Comparison of ENCODE assay signal across 28 cellular contexts in the genomic region with DNA sequence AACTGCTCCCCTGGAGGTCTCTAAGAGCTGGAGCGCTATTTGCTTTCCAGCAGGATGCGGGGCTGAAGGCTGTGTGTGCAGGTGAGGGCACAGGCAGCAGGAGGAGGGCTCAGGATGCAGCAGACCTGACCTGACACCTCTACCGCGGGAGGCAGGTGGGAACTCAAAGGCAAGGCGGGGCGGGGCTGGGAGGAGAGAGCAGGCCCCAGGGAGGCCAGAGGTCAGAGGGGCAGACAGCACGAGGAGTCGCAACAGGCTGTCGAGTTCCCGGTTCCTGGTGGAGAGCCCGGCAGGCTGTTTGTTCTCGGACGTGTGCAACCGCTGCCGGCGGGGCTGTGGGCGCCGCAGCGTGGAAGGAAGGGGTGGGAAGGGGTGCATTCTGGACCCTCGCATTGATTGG. TPM values are rescaled to one million over a fixed set of nuclear protein-coding genes. Genes with fewer than 3 reads are reported as not detected.
DNase-seq lines count a peak whose midpoint lies in the region; ATAC-seq and TF ChIP-seq lines count a peak whose summit lies in the region.
"Had no signal": no experiment of that assay in that cellular context is flagged by ENCODE, and none has a peak within 500 bp of the region (broad histone marks: within the 10 kb centered on the region; RNA-seq: fewer than 3 reads in every experiment).

No MANE protein-coding gene starts in this region.

- H3K27ac ChIP-seq in upper lobe of right lung = no peak overlapping the region
- H3K27ac ChIP-seq: epithelial cell of prostate, KMS-11, right lobe of liver, SJCRH30 had no signal

- no peak overlapping the region for H3K27ac Mint-ChIP-seq in activated naive CD4-positive, alpha-beta T cell treated with anti-CD3 and anti-CD28 coated beads, Interleukin-2, amount 10 ng/mL, durations not matched to agents 7 days and 5 days
- H3K27ac Mint-ChIP-seq: progenitor cell of endocrine pancreas had no signal

- no peaks in the 10 kb centered on the region for H3K36me3 Mint-ChIP-seq in activated naive CD4-positive, alpha-beta T cell treated with anti-CD3 and anti-CD28 coated beads, Interleukin-2, amount 10 ng/mL, durations not matched to agents 7 days and 5 days

- no peaks in the 10 kb centered on the region for H3K4me1 Mint-ChIP-seq in activated naive CD4-positive, alpha-beta T cell treated with anti-CD3 and anti-CD28 coated beads, Interleukin-2, amount 10 ng/mL, durations not matched to agents 7 days and 5 days

- peak; percentile 62 for ATAC-seq in upper lobe of right lung

- CTCF ChIA-PET in activated naive CD4-positive, alpha-beta T cell treated with anti-CD3 and anti-CD28 coated beads, Interleukin-2, amount 10 ng/mL, durations not matched to agents 7 days and 5 days (lab: Charles Lee) = interaction anchor here (2.7 to 4.0 kb wide), 2 partner anchors 11 to 123 kb away, joined by 15 read pairs; no protein-coding TSS in a partner anchor

- no peak overlapping the region for H3K4me3 Mint-ChIP-seq in activated naive CD4-positive, alpha-beta T cell treated with anti-CD3 and anti-CD28 coated beads, Interleukin-2, amount 10 ng/mL, durations not matched to agents 7 days and 5 days

- H3K4me3 ChIP-seq in upper lobe of right lung = no peak overlapping the region
- H3K4me3 ChIP-seq: right lobe of liver, SJCRH30 had no signal

- no peaks in the 10 kb centered on the region for H3K9me3 Mint-ChIP-seq in activated naive CD4-positive, alpha-beta T cell treated with anti-CD3 and anti-CD28 coated beads, Interleukin-2, amount 10 ng/mL, durations not matched to agents 7 days and 5 days

- no peaks in the 10 kb centered on the region for H3K9me3 ChIP-seq in upper lobe of right lung
- H3K9me3 ChIP-seq: right lobe of liver, SJCRH30 had no signal

- TF ChIP-seq CTCF in upper lobe of right lung (IDR thresholded peaks at IDR 0.05) = no peak

- peaks cover 55% of the 10 kb centered on the region for H3K27me3 ChIP-seq in upper lobe of right lung
- H3K27me3 ChIP-seq: right lobe of liver had no signal

- intact Hi-C loops in upper lobe of right lung (cut with DNase I) = no loop called here

- no peaks in the 10 kb centered on the region for H3K36me3 ChIP-seq in upper lobe of right lung
- H3K36me3 ChIP-seq: right lobe of liver, SJCRH30 had no signal

- no peaks in the 10 kb centered on the region for H3K4me1 ChIP-seq in upper lobe of right lung
- H3K4me1 ChIP-seq: right lobe of liver, SJCRH30 had no signal

- peaks cover 87% of the 10 kb centered on the region for H3K27me3 Mint-ChIP-seq in activated naive CD4-positive, alpha-beta T cell treated with anti-CD3 and anti-CD28 coated beads, Interleukin-2, amount 10 ng/mL, durations not matched to agents 7 days and 5 days

- peak; percentile 2 to 68 (median 50) for DNase-seq in NCI-H1417 (lab: John Stamatoyannopoulos, UW)
- DNase-seq in NCI-H1417 treated with DMSO at 0.1 percent for 48 hours (lab: John Stamatoyannopoulos, UW) = no peak
- DNase-seq in RPMI8226 = peak; percentile 8
- DNase-seq in left kidney (ENCODE audit: low read depth, low spot score) = peak; percentile 35
- DNase-seq in upper lobe of right lung = peak; percentile 76
- no peak for DNase-seq in amygdala (lab: John Stamatoyannopoulos, UW)
- no peak for DNase-seq in activated naive CD4-positive, alpha-beta T cell treated with anti-CD3 and anti-CD28 coated beads, Interleukin-2, amount 10 ng/mL, durations not matched to agents 7 days and 5 days
- DNase-seq in NCI-H2081 treated with DMSO at 0.1 percent for 48 hours (lab: John Stamatoyannopoulos, UW) = no peak
- DNase-seq: 8988T; activated CD4-positive, alpha-beta T cell treated with anti-CD3 and anti-CD28 coated beads, Interleukin-2, amount 50 U/mL, for 4 hours; activated naive CD4-positive, alpha-beta T cell treated with anti-CD3 and anti-CD28 coated beads, Interleukin-2, amount 50 U/mL, for 16 hours; amniotic stem cell; effector CD4-positive, alpha-beta T cell; head of caudate nucleus; mesenchymal stem cell; MM.1S; NCI-H1436 treated with DMSO at 0.1 percent for 48 hours; NCI-H2171 treated with DMSO at 0.1 percent for 48 hours; NCI-H526; right lobe of liver; SJCRH30; stimulated activated CD4-positive, alpha-beta T cell treated with anti-CD3 and anti-CD28 coated beads, Interleukin-12 subunit alpha, Interleukin-12 subunit beta, amount 100 ng/mL, for 4 hours; stimulated activated CD4-positive, alpha-beta T cell treated with anti-CD3 and anti-CD28 coated beads, Interleukin-4, amount 100 ng/mL, for 1 hour; T-helper 1 cell had no signal

RNA-seq across cellular contexts. Expression of a gene that starts 7.9 kb away (rescaled TPM):
- 128 TPM for total RNA-seq in upper lobe of right lung
- total RNA-seq: myocyte, SJCRH30 had no signal

Comparison
In these comparisons a context has a peak if more than half of its experiments do, and no peak if none do; other contexts are left out.
1. DNase-seq: peak in NCI-H1417 (3 of 3), RPMI8226 (single experiment), left kidney (single experiment) and upper lobe of right lung (single experiment); none in NCI-H1417 treated with DMSO at 0.1 percent for 48 hours (single experiment), amygdala (0 of 56), activated naive CD4-positive, alpha-beta T cell treated with anti-CD3 and anti-CD28 coated beads, Interleukin-2, amount 10 ng/mL, durations not matched to agents 7 days and 5 days (single experiment) and NCI-H2081 treated with DMSO at 0.1 percent for 48 hours (single experiment).